In genomic region chr20:63441136-63441776, GRCh38 we compare ENCODE assay signal across 11 cellular contexts. TPM values are rescaled to one million over a fixed set of nuclear protein-coding genes. Genes with fewer than 3 reads are reported as not detected.
DNase-seq lines count a peak whose midpoint lies in the region; ATAC-seq and TF ChIP-seq lines count a peak whose summit lies in the region.
"Had no signal": no experiment of that assay in that cellular context is flagged by ENCODE, and none has a peak within 500 bp of the region (broad histone marks: within the 10 kb centered on the region; RNA-seq: fewer than 3 reads in every experiment).

No MANE protein-coding gene starts in this region.

- H3K27me3 Mint-ChIP-seq in activated B cell treated with CpG ODN at 0.5 μM for 24 hours, result peaks cover 12% of the 10 kb centered on the region

- no peaks in the 10 kb centered on the region for H3K36me3 ChIP-seq in left ventricle myocardium inferior
- H3K36me3 ChIP-seq: BE2C, breast epithelium, right lobe of liver had no signal

- peak; percentile 34 for ATAC-seq in activated B cell treated with CpG ODN at 0.5 μM for 24 hours (ENCODE audit: low read depth)
- no peak for ATAC-seq in HG03025 (IDR thresholded peaks at IDR 0.05; ENCODE audit: low FRiP score, unreplicated experiment)
- no peak for ATAC-seq in GM19351 (IDR thresholded peaks at IDR 0.05; ENCODE audit: unreplicated experiment)

- no peak for TF ChIP-seq CTCF in GM12865 (IDR thresholded peaks at IDR 0.05; ENCODE audit: insufficient read depth, low read depth, low read length, missing control alignments)
- no peak for TF ChIP-seq CTCF in activated B cell treated with CpG ODN at 0.5 μM for 24 hours (IDR thresholded peaks at IDR 0.05)
- TF ChIP-seq CTCF in left ventricle myocardium inferior (IDR thresholded peaks at IDR 0.05; ENCODE audit: borderline replicate concordance), result no peak

- no peaks in the 10 kb centered on the region for H3K4me1 ChIP-seq in left ventricle myocardium inferior
- H3K4me1 ChIP-seq: breast epithelium, right lobe of liver had no signal

- H3K4me3 Mint-ChIP-seq in activated B cell treated with CpG ODN at 0.5 μM for 24 hours, result peak overlapping the region; percentile 24

- intact Hi-C loops in activated B cell treated with CpG ODN at 0.5 μM for 24 hours (cut with micrococcal nuclease), result no loop called here
- intact Hi-C loops in left ventricle myocardium inferior (cut with micrococcal nuclease), result no loop called here

- H3K4me3 ChIP-seq in GM12865 (ENCODE audit: low read depth, low read length), result no peak overlapping the region
- no peak overlapping the region for H3K4me3 ChIP-seq in left ventricle myocardium inferior
- H3K4me3 ChIP-seq: breast epithelium, right lobe of liver had no signal

- peaks cover 17% of the 10 kb centered on the region for H3K4me1 Mint-ChIP-seq in activated B cell treated with CpG ODN at 0.5 μM for 24 hours

- peaks cover 16% of the 10 kb centered on the region for H3K27me3 ChIP-seq in left ventricle myocardium inferior (ENCODE audit: low read depth)
- H3K27me3 ChIP-seq: BE2C, right lobe of liver had no signal

- H3K9me3 Mint-ChIP-seq in activated B cell treated with CpG ODN at 0.5 μM for 24 hours, result no peaks in the 10 kb centered on the region

- H3K9me3 ChIP-seq in left ventricle myocardium inferior (replicated peaks), result no peaks in the 10 kb centered on the region
- H3K9me3 ChIP-seq: BE2C, breast epithelium, right lobe of liver had no signal

- no peak overlapping the region for H3K27ac Mint-ChIP-seq in activated B cell treated with CpG ODN at 0.5 μM for 24 hours

- peak; percentile 46 for DNase-seq in A172 (ENCODE audit: low spot score)
- DNase-seq in GM12865 (ENCODE audit: low read depth), result peak; percentile 74
- DNase-seq in activated B cell treated with CpG ODN at 0.5 μM for 24 hours, result no peak
- DNase-seq in central memory CD4-positive, alpha-beta T cell, result peak; percentile 12
- no peak for DNase-seq in NCI-H2081 (lab: John Stamatoyannopoulos, UW)
- DNase-seq in left ventricle myocardium inferior, result no peak

- H3K36me3 Mint-ChIP-seq in activated B cell treated with CpG ODN at 0.5 μM for 24 hours (ENCODE audit: low read depth), result no peaks in the 10 kb centered on the region

- POLR2A ChIA-PET in activated B cell treated with CpG ODN at 0.5 μM for 24 hours (lab: Charles Lee), result no interaction called here

- H3K27ac ChIP-seq in left ventricle myocardium inferior (replicated peaks), result no peak overlapping the region
- H3K27ac ChIP-seq: breast epithelium, right lobe of liver had no signal

- CTCF ChIA-PET in activated B cell treated with CpG ODN at 0.5 μM for 24 hours (lab: Charles Lee), result no interaction called here

RNA-seq across cellular contexts. Expression of gene KCNQ2, which starts 31.2 kb away (rescaled TPM):
- 0.31 and 0.36 TPM in 2 replicates for total RNA-seq in A172 (2014; rRNA removed; shearing (Covaris generic))
- total RNA-seq in activated B cell treated with CpG ODN at 0.5 μM for 24 hours (not detected in 2 replicates), left ventricle myocardium inferior (2.3 TPM)
- total RNA-seq: breast epithelium, right lobe of liver had no signal

RNA-seq across cellular contexts. Expression of gene EEF1A2, which starts 57.6 kb away (rescaled TPM):
- total RNA-seq in A172 (2014; rRNA removed; shearing (Covaris generic)), result 88.1 and 91.0 TPM in 2 replicates
- total RNA-seq in activated B cell treated with CpG ODN at 0.5 μM for 24 hours (1.2 and 1.6 TPM in 2 replicates), left ventricle myocardium inferior (1,286 TPM)

Comparison
In these comparisons a context has a peak if more than half of its experiments do, and no peak if none do; other contexts are left out.
1. DNase-seq: peak in A172 (single experiment), GM12865 (single experiment) and central memory CD4-positive, alpha-beta T cell (single experiment); none in activated B cell treated with CpG ODN at 0.5 μM for 24 hours (single experiment), NCI-H2081 (0 of 2) and left ventricle myocardium inferior (single experiment).
2. RNA of gene EEF1A2, which starts 57.6 kb away (total RNA-seq): 1,286 TPM in left ventricle myocardium inferior (single experiment) and 88.1 to 91.0 TPM in A172; 1.2 to 1.6 TPM in activated B cell treated with CpG ODN at 0.5 μM for 24 hours; every median in the first group is over 10 times any median in the second.